Comparison of ENCODE assay signal across 1 cellular context in genomic region chr1:15420853-15421465, GRCh38.
TF ChIP-seq lines count a peak whose summit lies in the region.

No MANE protein-coding gene starts in this region.

TF ChIP-seq in liver, 16 proteins besides CTCF, POLR2A, EP300 and RAD21 (continued from another document):
- no peak for TF ChIP-seq ZBTB33 (IDR thresholded peaks at IDR 0.05)
- TF ChIP-seq YY1 (IDR thresholded peaks at IDR 0.05), result no peak
- no peak for TF ChIP-seq TAF1 (conservative IDR thresholded peaks at IDR 0.05)
- no peak for TF ChIP-seq NR2F2 (IDR thresholded peaks at IDR 0.05)
